ENCODE assay signal across 1 cellular context in the genomic region with DNA sequence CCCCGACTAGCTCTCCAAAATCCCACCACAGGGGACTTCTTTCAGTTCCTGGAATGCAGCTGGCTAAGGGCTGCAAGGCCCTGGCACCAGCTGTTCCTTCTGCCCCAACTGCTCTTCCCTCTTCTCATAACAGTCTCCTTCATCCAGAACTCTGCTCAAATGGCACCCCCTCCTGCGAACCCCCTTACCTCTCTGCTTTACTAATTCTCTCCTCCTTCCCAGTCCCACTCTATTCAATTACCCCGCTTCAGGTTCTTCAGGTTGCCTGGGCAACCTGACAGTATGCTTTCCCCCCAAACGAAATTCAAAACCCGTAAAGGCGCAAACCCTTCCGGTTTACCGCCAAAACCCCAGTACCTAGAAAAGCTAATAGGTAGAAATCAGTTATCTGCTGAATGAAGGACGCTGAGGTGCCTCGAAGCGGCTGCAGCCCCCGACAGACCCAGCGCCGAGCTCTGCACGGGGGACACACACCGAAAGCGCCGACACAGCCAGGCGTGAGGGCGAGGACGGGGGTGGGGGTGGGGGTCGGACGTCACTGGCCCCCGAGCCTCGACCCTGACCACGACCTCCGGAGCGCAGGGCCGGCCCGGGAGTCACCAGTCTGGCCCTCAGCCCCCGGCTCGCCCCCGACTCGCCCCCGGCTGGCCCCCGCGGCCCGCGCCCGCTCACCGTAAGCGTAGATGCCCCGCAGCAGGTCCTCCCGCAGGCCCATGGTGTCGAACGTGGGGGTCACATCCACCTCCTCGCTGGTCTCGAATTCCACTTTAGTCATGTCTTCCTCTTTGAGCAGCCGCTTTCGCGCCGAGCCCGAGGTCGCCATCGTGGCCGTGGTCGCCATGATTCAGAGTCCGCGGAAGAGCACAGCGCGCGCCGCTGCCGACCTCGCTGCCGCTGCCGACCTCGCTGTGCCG.
TF ChIP-seq lines count a peak whose summit lies in the region.

No MANE protein-coding gene starts in this region.

TF ChIP-seq in HepG2, 621 proteins besides CTCF, POLR2A, EP300 and RAD21 (continued from another document):
- TF ChIP-seq MATR3 (CRISPR knock-in tag; IDR thresholded peaks at IDR 0.05): peak; percentile 49; the same call in 1 of the 2 replicates
- TF ChIP-seq, protein P1, sequence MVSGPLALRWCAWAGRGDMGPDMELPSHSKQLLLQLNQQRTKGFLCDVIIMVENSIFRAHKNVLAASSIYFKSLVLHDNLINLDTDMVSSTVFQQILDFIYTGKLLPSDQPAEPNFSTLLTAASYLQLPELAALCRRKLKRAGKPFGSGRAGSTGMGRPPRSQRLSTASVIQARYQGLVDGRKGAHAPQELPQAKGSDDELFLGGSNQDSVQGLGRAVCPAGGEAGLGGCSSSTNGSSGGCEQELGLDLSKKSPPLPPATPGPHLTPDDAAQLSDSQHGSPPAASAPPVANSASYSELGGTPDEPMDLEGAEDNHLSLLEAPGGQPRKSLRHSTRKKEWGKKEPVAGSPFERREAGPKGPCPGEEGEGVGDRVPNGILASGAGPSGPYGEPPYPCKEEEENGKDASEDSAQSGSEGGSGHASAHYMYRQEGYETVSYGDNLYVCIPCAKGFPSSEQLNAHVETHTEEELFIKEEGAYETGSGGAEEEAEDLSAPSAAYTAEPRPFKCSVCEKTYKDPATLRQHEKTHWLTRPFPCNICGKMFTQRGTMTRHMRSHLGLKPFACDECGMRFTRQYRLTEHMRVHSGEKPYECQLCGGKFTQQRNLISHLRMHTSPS (CRISPR knock-in tag; IDR thresholded peaks at IDR 0.05; ENCODE audit: low read depth): no peak; the same call in 1 of the 2 replicates
- TF ChIP-seq, protein P2, sequence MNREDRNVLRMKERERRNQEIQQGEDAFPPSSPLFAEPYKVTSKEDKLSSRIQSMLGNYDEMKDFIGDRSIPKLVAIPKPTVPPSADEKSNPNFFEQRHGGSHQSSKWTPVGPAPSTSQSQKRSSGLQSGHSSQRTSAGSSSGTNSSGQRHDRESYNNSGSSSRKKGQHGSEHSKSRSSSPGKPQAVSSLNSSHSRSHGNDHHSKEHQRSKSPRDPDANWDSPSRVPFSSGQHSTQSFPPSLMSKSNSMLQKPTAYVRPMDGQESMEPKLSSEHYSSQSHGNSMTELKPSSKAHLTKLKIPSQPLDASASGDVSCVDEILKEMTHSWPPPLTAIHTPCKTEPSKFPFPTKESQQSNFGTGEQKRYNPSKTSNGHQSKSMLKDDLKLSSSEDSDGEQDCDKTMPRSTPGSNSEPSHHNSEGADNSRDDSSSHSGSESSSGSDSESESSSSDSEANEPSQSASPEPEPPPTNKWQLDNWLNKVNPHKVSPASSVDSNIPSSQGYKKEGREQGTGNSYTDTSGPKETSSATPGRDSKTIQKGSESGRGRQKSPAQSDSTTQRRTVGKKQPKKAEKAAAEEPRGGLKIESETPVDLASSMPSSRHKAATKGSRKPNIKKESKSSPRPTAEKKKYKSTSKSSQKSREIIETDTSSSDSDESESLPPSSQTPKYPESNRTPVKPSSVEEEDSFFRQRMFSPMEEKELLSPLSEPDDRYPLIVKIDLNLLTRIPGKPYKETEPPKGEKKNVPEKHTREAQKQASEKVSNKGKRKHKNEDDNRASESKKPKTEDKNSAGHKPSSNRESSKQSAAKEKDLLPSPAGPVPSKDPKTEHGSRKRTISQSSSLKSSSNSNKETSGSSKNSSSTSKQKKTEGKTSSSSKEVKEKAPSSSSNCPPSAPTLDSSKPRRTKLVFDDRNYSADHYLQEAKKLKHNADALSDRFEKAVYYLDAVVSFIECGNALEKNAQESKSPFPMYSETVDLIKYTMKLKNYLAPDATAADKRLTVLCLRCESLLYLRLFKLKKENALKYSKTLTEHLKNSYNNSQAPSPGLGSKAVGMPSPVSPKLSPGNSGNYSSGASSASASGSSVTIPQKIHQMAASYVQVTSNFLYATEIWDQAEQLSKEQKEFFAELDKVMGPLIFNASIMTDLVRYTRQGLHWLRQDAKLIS (CRISPR knock-in tag; IDR thresholded peaks at IDR 0.05): 0 out of 2 replicates have a peak, but pooled peaks have one; percentile 45
- TF ChIP-seq JUNB (CRISPR knock-in tag; IDR thresholded peaks at IDR 0.05; ENCODE audit: borderline replicate concordance): no peak
- peak; percentile 96; the same call in 1 of the 2 replicates for TF ChIP-seq KAT7 (CRISPR knock-in tag; IDR thresholded peaks at IDR 0.05; ENCODE audit: borderline replicate concordance)
- peak; percentile 23; the same call in 1 of the 2 replicates for TF ChIP-seq BRD4 (CRISPR knock-in tag; IDR thresholded peaks at IDR 0.05)
- 0 out of 2 replicates have a peak, but pooled peaks have one; percentile 6 for TF ChIP-seq TGIF2 (CRISPR knock-in tag; IDR thresholded peaks at IDR 0.05)
- TF ChIP-seq, protein P3, sequence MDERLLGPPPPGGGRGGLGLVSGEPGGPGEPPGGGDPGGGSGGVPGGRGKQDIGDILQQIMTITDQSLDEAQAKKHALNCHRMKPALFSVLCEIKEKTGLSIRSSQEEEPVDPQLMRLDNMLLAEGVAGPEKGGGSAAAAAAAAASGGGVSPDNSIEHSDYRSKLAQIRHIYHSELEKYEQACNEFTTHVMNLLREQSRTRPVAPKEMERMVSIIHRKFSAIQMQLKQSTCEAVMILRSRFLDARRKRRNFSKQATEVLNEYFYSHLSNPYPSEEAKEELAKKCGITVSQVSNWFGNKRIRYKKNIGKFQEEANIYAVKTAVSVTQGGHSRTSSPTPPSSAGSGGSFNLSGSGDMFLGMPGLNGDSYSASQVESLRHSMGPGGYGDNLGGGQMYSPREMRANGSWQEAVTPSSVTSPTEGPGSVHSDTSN (CRISPR knock-in tag; IDR thresholded peaks at IDR 0.05): no peak
